In genomic region chr1:66526991-66527390, GRCh38 we compare ENCODE assay signal across 1 cellular context.
TF ChIP-seq lines count a peak whose summit lies in the region.

No MANE protein-coding gene starts in this region.

TF ChIP-seq in SK-N-SH treated with all-trans-retinoic acid at 6 μM for 48 hours, 23 proteins besides CTCF, POLR2A, EP300 and RAD21 (continued from another document):
- TF ChIP-seq TSHZ2 (CRISPR knock-in tag; IDR thresholded peaks at IDR 0.05) (no peak), ESRRG (CRISPR knock-in tag; IDR thresholded peaks at IDR 0.05) (no peak)
